8 cellular contexts compared by ENCODE assay signal in genomic region chrY:9162424-9162823, GRCh38.
A peak's percentile ranks its signal among the peaks of the same experiment; 100 is the strongest.
DNase-seq lines count a peak whose midpoint lies in the region; ATAC-seq and TF ChIP-seq lines count a peak whose summit lies in the region.
"Not testable (repeated sequence)": the region's sequence is repeated elsewhere in the genome, so short reads cannot be mapped to it uniquely, and the experiment has no call there.

No MANE protein-coding gene starts in this region.

- H3K9me2 ChIP-seq in GM23248 (ENCODE audit: insufficient read depth); OCI-LY7 (ENCODE audit: insufficient read depth, low read length): not testable (repeated sequence)

- intact Hi-C loops in OCI-LY7 (cut with micrococcal nuclease; ENCODE audit: unreplicated experiment); left ventricle myocardium superior (cut with micrococcal nuclease); gastrocnemius medialis (cut with DNase I; ENCODE audit: low total_unique reads): not testable (repeated sequence)

- not testable (repeated sequence) for H3K79me2 ChIP-seq in ACC112 (ENCODE audit: control insufficient read depth, insufficient read depth, low read length, unreplicated experiment); GM23248 (ENCODE audit: insufficient read depth); OCI-LY7 (ENCODE audit: insufficient read depth, low read depth, low read length)

- H4K20me1 ChIP-seq in GM23248 (ENCODE audit: insufficient read depth); OCI-LY7 (ENCODE audit: insufficient read depth, low read length): not testable (repeated sequence)

- H3K4me3 ChIP-seq in ACC112 (ENCODE audit: low read depth, low read length); GM23248; OCI-LY7 (ENCODE audit: low read depth, low read length, poor library complexity, severe bottlenecking); gastrocnemius medialis; suprapubic skin: not testable (repeated sequence)

- not testable (repeated sequence) for TF ChIP-seq POLR2A in gastrocnemius medialis (IDR thresholded peaks at IDR 0.05); suprapubic skin (IDR thresholded peaks at IDR 0.05)

- in situ Hi-C loops in GM23248 (cut with MboI); gastrocnemius medialis (cut with MboI; ENCODE audit: low sequenced_read_pairs in 4 of 4): not testable (repeated sequence)

- not testable (repeated sequence) for H3K9ac ChIP-seq in GM23248

- H3K27me3 ChIP-seq in ACC112 (ENCODE audit: insufficient read depth, low read length); GM23248 (replicated peaks; ENCODE audit: insufficient read depth); gastrocnemius medialis; suprapubic skin: not testable (repeated sequence)

- not testable (repeated sequence) for H3K4me2 ChIP-seq in GM23248 (ENCODE audit: unreplicated experiment); OCI-LY7 (ENCODE audit: low read length)

- H3K36me3 ChIP-seq in ACC112 (ENCODE audit: insufficient read depth, low read length); GM23248 (ENCODE audit: low read depth); OCI-LY7 (ENCODE audit: insufficient read depth, low read length); gastrocnemius medialis; suprapubic skin: not testable (repeated sequence)

- CTCF ChIA-PET in OCI-LY7 (lab: Charles Lee; ENCODE audit: unreplicated experiment), result not testable (repeated sequence)

- peak overlapping the region; percentile 97 for H3K27ac ChIP-seq in ACC112 (ENCODE audit: low read depth, low read length)
- H3K27ac ChIP-seq in GM23248, result peak overlapping the region; percentile 94
- H3K27ac ChIP-seq in OCI-LY7 (ENCODE audit: low read depth, low read length, poor library complexity, severe bottlenecking), result peak overlapping the region; percentile 63
- H3K27ac ChIP-seq in gastrocnemius medialis, result not testable (repeated sequence)
- peak overlapping the region; percentile 24 for H3K27ac ChIP-seq in suprapubic skin

- DNase-seq in GM23248 (peak; percentile 52), LHCN-M2 (ENCODE audit: low read depth) (peak; percentile 9), OCI-LY7 (ENCODE audit: low spot score) (peak; percentile 39), glomerular visceral epithelial cell (ENCODE audit: extremely low spot score) (peak; percentile 1)
- DNase-seq in left ventricle myocardium superior; gastrocnemius medialis; suprapubic skin (ENCODE audit: low spot score in 2 of 2): not testable (repeated sequence)

- not testable (repeated sequence) for TF ChIP-seq EP300 in suprapubic skin (IDR thresholded peaks at IDR 0.05)

- TF ChIP-seq CTCF in OCI-LY7 (conservative IDR thresholded peaks at IDR 0.05; ENCODE audit: low read length); gastrocnemius medialis (IDR thresholded peaks at IDR 0.05 in 4 of 5, conservative IDR thresholded peaks at IDR 0.05 in 1 of 5); suprapubic skin (IDR thresholded peaks at IDR 0.05): not testable (repeated sequence)

- ATAC-seq in left ventricle myocardium superior, result peak; percentile 17
- peak; percentile 30 to 45 for ATAC-seq in gastrocnemius medialis

- not testable (repeated sequence) for H2AFZ ChIP-seq in ACC112 (ENCODE audit: low read length, unreplicated experiment); GM23248; OCI-LY7 (ENCODE audit: low read length)

- POLR2A ChIA-PET in OCI-LY7 (lab: Charles Lee), result not testable (repeated sequence)

- H3K4me1 ChIP-seq in ACC112 (ENCODE audit: control insufficient read depth, insufficient read depth, low read length, unreplicated experiment) (peaks cover 11% of the 10 kb centered on the region), GM23248 (ENCODE audit: insufficient read depth) (peaks cover 46% of the 10 kb centered on the region), OCI-LY7 (ENCODE audit: insufficient read depth, low read length, poor library complexity, severe bottlenecking) (peaks cover 15% of the 10 kb centered on the region)
- not testable (repeated sequence) for H3K4me1 ChIP-seq in gastrocnemius medialis, suprapubic skin

- not testable (repeated sequence) for BruUV-seq in OCI-LY7 (replicated peaks; lab: Mats Ljungman, UMichigan)

- H3K9me3 ChIP-seq in GM23248 (ENCODE audit: low read depth); OCI-LY7 (ENCODE audit: low read length); gastrocnemius medialis; suprapubic skin: not testable (repeated sequence)

- peaks cover 38% of the 10 kb centered on the region for H3F3A ChIP-seq in GM23248 (ENCODE audit: insufficient read depth)
